9 cellular contexts compared by ENCODE assay signal in genomic region chr10:89278034-89278535, GRCh38. TPM values are rescaled to one million over a fixed set of nuclear protein-coding genes. Genes with fewer than 3 reads are reported as not detected.
DNase-seq lines count a peak whose midpoint lies in the region; ATAC-seq, FAIRE-seq and TF ChIP-seq lines count a peak whose summit lies in the region.
"Had no signal": no experiment of that assay in that cellular context is flagged by ENCODE, and none has a peak within 500 bp of the region (broad histone marks: within the 10 kb centered on the region; RNA-seq: fewer than 3 reads in every experiment).

No MANE protein-coding gene starts in this region.

- in situ Hi-C loops in astrocyte of the spinal cord (cut with HindIII; ENCODE audit: low sequenced_read_pairs) = no loop called here

- no peaks in the 10 kb centered on the region for H3K36me3 ChIP-seq in stomach

- no peak overlapping the region for H3K4me3 ChIP-seq in astrocyte of the spinal cord (ENCODE audit: low read depth, low read length)
- H3K4me3 ChIP-seq in stomach = no peak overlapping the region

- H3K36me3 Mint-ChIP-seq in activated T-helper 17 cell treated with anti-CD3 and anti-CD28 coated beads, Interleukin-2, amount 50 U/mL, for 72 hours (ENCODE audit: low read depth) = no peaks in the 10 kb centered on the region

- no peak for TF ChIP-seq POLR2A in H54 (IDR thresholded peaks at IDR 0.05; ENCODE audit: low read depth, low read length)
- TF ChIP-seq POLR2A in stomach (IDR thresholded peaks at IDR 0.05) = no peak

- 10 to 25% (median 15%) methylated on average over 1 of the region's 1 CpG for WGBS in stomach, 5 donors

- no peak for TF ChIP-seq EP300 in stomach (IDR thresholded peaks at IDR 0.05)

- peak; percentile 57 for DNase-seq in H54 (ENCODE audit: insufficient read length, low spot score)
- DNase-seq in astrocyte of the spinal cord (ENCODE audit: low read depth, low spot score) = peak; percentile 97
- DNase-seq in stomach = no peak
- DNase-seq in NCI-H2227 (lab: John Stamatoyannopoulos, UW; ENCODE audit: unreplicated experiment) = no peak
- DNase-seq: stimulated activated CD4-positive, alpha-beta T cell treated with anti-CD3 and anti-CD28 coated beads, Interleukin-1b, Interleukin-23, amount 100 ng/mL, for 48 hours had no signal

- FAIRE-seq in H54 (lab: Jason Lieb, UNC) (peak; percentile 99), islet of Langerhans (lab: Jason Lieb, UNC) (peak; percentile 97)

- H3K27me3 ChIP-seq in stomach = no peaks in the 10 kb centered on the region

- peak overlapping the region; percentile 68 to 85 (median 75) for H3K27ac ChIP-seq in stomach

- H3K9me3 Mint-ChIP-seq in activated T-helper 17 cell treated with anti-CD3 and anti-CD28 coated beads, Interleukin-2, amount 50 U/mL, for 72 hours = no peaks in the 10 kb centered on the region

- H3K9me3 ChIP-seq in stomach = no peaks in the 10 kb centered on the region

- H3K4me3 Mint-ChIP-seq in activated T-helper 17 cell treated with anti-CD3 and anti-CD28 coated beads, Interleukin-2, amount 50 U/mL, for 72 hours = no peak overlapping the region

- H3K4me1 Mint-ChIP-seq in activated T-helper 17 cell treated with anti-CD3 and anti-CD28 coated beads, Interleukin-2, amount 50 U/mL, for 72 hours = no peaks in the 10 kb centered on the region

- H3K4me1 ChIP-seq in stomach = peaks cover 9 to 42% (median 27%) of the 10 kb centered on the region in 4 donors

- no peak overlapping the region for H3K27ac Mint-ChIP-seq in activated T-helper 17 cell treated with anti-CD3 and anti-CD28 coated beads, Interleukin-2, amount 50 U/mL, for 72 hours

- intact Hi-C loops in stomach (cut with DNase I; ENCODE audit: low total_unique reads) = no loop called here

- no peak for ATAC-seq in activated T-helper 17 cell treated with anti-CD3 and anti-CD28 coated beads, Interleukin-2, amount 50 U/mL, for 72 hours (replicated peaks)
- ATAC-seq in GM21737 (IDR thresholded peaks at IDR 0.05; ENCODE audit: unreplicated experiment) = no peak
- ATAC-seq in HG03521 (IDR thresholded peaks at IDR 0.05; ENCODE audit: unreplicated experiment) = no peak

- TF ChIP-seq CTCF in astrocyte of the spinal cord (IDR thresholded peaks at IDR 0.05; ENCODE audit: low read depth, low read length) = no peak
- TF ChIP-seq CTCF in stomach (IDR thresholded peaks at IDR 0.05) = no peak

- H3K27me3 Mint-ChIP-seq in activated T-helper 17 cell treated with anti-CD3 and anti-CD28 coated beads, Interleukin-2, amount 50 U/mL, for 72 hours = peaks cover 2% of the 10 kb centered on the region

RNA-seq across cellular contexts. Expression of gene IFIT2, which starts 23.8 kb away (rescaled TPM):
- total RNA-seq in stomach = 1 to 10 TPM in 2 of 5 donors, under 1 TPM in 2, not detected in 1; 0.45 to 5.0 (median 0.94) TPM
- polyA plus RNA-seq in stomach = 1 to 10 TPM; 1.6 to 3.1 (median 2.3) TPM
- 1 to 10 TPM; 2.0 to 3.2 TPM for total RNA-seq in activated T-helper 17 cell treated with anti-CD3 and anti-CD28 coated beads, Interleukin-2, amount 50 U/mL, for 72 hours

RNA-seq across cellular contexts. Expression of gene LIPA, which starts 26.5 kb away (rescaled TPM):
- total RNA-seq in stomach = 10 to 100 TPM in 4 of 5 donors, 1 to 10 TPM in 1; 1.8 to 65.9 (median 13.4) TPM
- 10 to 100 TPM; 12.2 to 22.8 (median 12.6) TPM for polyA plus RNA-seq in stomach
- 10 to 100 TPM; 26.4 to 68.5 TPM for total RNA-seq in activated T-helper 17 cell treated with anti-CD3 and anti-CD28 coated beads, Interleukin-2, amount 50 U/mL, for 72 hours

RNA-seq across cellular contexts. Expression of gene IFIT3, which starts 49.7 kb away (rescaled TPM):
- 10 to 100 TPM in 1 of 5 donors, 1 to 10 TPM in 4; 1.3 to 11.4 (median 2.6) TPM for total RNA-seq in stomach
- 10 to 100 TPM in 1 of 3 donors, 1 to 10 TPM in 2; 6.3 to 11.3 (median 7.9) TPM for polyA plus RNA-seq in stomach
- 1 to 10 TPM; 2.5 to 4.3 TPM for total RNA-seq in activated T-helper 17 cell treated with anti-CD3 and anti-CD28 coated beads, Interleukin-2, amount 50 U/mL, for 72 hours

Comparison
In these comparisons a context has a peak if more than half of its experiments do, and no peak if none do; other contexts are left out.
1. DNase-seq: peak in H54 (single experiment) and astrocyte of the spinal cord (single experiment); none in stomach (single experiment) and NCI-H2227 (single experiment).